12 cellular contexts compared by ENCODE assay signal in genomic region chr11:3156282-3156660, GRCh38. TPM values are rescaled to one million over a fixed set of nuclear protein-coding genes. Genes with fewer than 3 reads are reported as not detected.
A peak's percentile ranks its signal among the peaks of the same experiment; 100 is the strongest.
DNase-seq lines count a peak whose midpoint lies in the region; ATAC-seq and TF ChIP-seq lines count a peak whose summit lies in the region.
"Had no signal": no experiment of that assay in that cellular context is flagged by ENCODE, and none has a peak within 500 bp of the region (broad histone marks: within the 10 kb centered on the region; RNA-seq: fewer than 3 reads in every experiment).

No MANE protein-coding gene starts in this region.

- CTCF ChIA-PET in BJ (lab: Yijun Ruan, JAX), result interaction anchor here (1.6 kb wide), 2 partner anchors 39 to 65 kb away, joined by 4 to 5 read pairs; no protein-coding TSS in a partner anchor

- DNase-seq in BJ (ENCODE audit: low read depth), result no peak
- DNase-seq in SK-N-DZ (ENCODE audit: low spot score), result peak; percentile 85
- peak; percentile 33 for DNase-seq in left ventricle myocardium superior
- no peak for DNase-seq in trophoblast cell
- no peak for DNase-seq in hippocampal formation (lab: John Stamatoyannopoulos, UW)
- DNase-seq in NCI-H187 treated with DMSO at 0.1 percent for 48 hours (lab: John Stamatoyannopoulos, UW), result no peak
- no peak for DNase-seq in activated naive CD4-positive, alpha-beta T cell treated with anti-CD3 and anti-CD28 coated beads, Interleukin-2, amount 50 U/mL, for 16 hours
- DNase-seq: activated CD4-positive, alpha-beta memory T cell treated with anti-CD3 and anti-CD28 coated beads for 36 hours; AML-193; NCI-H510A had no signal

- no peak overlapping the region for H2BK120ac ChIP-seq in trophoblast cell (ENCODE audit: insufficient read depth, low read length, poor library complexity)

- no peak overlapping the region for H2AK5ac ChIP-seq in trophoblast cell (ENCODE audit: low read length)

- H3K4me1 ChIP-seq in trophoblast cell (ENCODE audit: control insufficient read depth in 1 of 2, insufficient read depth in 2 of 2, low read length in 2 of 2), result peaks cover 54 to 56% of the 10 kb centered on the region in 2 experiments

- H2BK12ac ChIP-seq in trophoblast cell (ENCODE audit: low read length), result peak overlapping the region; percentile 7

- H3K4me3 ChIP-seq in BJ (ENCODE audit: low read depth, low read length) (peak overlapping the region; percentile 20; the same call in 1 of the 2 replicates), trophoblast cell (ENCODE audit: low read depth, low read length) (no peak overlapping the region)

- ATAC-seq in left ventricle myocardium superior, result no peak
- no peak for ATAC-seq in GM19397 (IDR thresholded peaks at IDR 0.05; ENCODE audit: unreplicated experiment)
- ATAC-seq: HCT116 had no signal

- H3K18ac ChIP-seq in trophoblast cell (ENCODE audit: low read length), result peak overlapping the region; percentile 10

- no peak overlapping the region for H3K14ac ChIP-seq in trophoblast cell (ENCODE audit: low read length)

- no peak overlapping the region for H3K23ac ChIP-seq in trophoblast cell (ENCODE audit: low read length)

- peaks cover 4% of the 10 kb centered on the region for H3K36me3 ChIP-seq in BJ (ENCODE audit: control insufficient read depth, insufficient read depth, low read length)
- H3K36me3 ChIP-seq in trophoblast cell (ENCODE audit: control insufficient read depth in 1 of 2, insufficient read depth in 2 of 2, low read length in 2 of 2), result peaks cover 3 to 14% of the 10 kb centered on the region in 2 experiments

- peak overlapping the region; percentile 18 for H4K91ac ChIP-seq in trophoblast cell (ENCODE audit: low read depth, low read length)

- peaks cover 7% of the 10 kb centered on the region for H3K79me1 ChIP-seq in trophoblast cell (ENCODE audit: low read length)

- intact Hi-C loops in left ventricle myocardium superior (cut with micrococcal nuclease), result no loop called here

- H2BK5ac ChIP-seq in trophoblast cell (ENCODE audit: low read depth, low read length, poor library complexity), result peak overlapping the region; percentile 37

- H3K9ac ChIP-seq in trophoblast cell (ENCODE audit: low read length), result no peak overlapping the region

- TF ChIP-seq CTCF in BJ (IDR thresholded peaks at IDR 0.05; ENCODE audit: insufficient read depth, low read depth, low read length), result no peak

- no CpG with 5 or more reads among the region's 14 CpGs for WGBS in trophoblast cell (ENCODE audit: extremely low coverage, insufficient coverage, insufficient read length)

- no peak overlapping the region for H3K4ac ChIP-seq in trophoblast cell (ENCODE audit: low read depth, low read length)

- no peak overlapping the region for H4K8ac ChIP-seq in trophoblast cell (ENCODE audit: low read depth, low read length)

- no peaks in the 10 kb centered on the region for H3K27me3 ChIP-seq in BJ (ENCODE audit: control insufficient read depth, insufficient read depth, low read length)
- no peaks in the 10 kb centered on the region for H3K27me3 ChIP-seq in trophoblast cell (ENCODE audit: insufficient read depth, low read length)

- peak overlapping the region; percentile 21 for H3K4me2 ChIP-seq in trophoblast cell (ENCODE audit: low read length)

- H3K27ac ChIP-seq in trophoblast cell (ENCODE audit: low read depth, low read length), result peak overlapping the region; percentile 20

- no peaks in the 10 kb centered on the region for H3K9me3 ChIP-seq in trophoblast cell (ENCODE audit: insufficient read depth, low read depth, low read length)

- H4K12ac ChIP-seq in trophoblast cell (ENCODE audit: low read depth, low read length), result no peak overlapping the region

- peaks cover 12% of the 10 kb centered on the region for H3K79me2 ChIP-seq in trophoblast cell (ENCODE audit: control insufficient read depth, insufficient read depth, low read length, poor library complexity)

- no peak overlapping the region for H2AFZ ChIP-seq in trophoblast cell (ENCODE audit: insufficient read depth, low read length, poor library complexity)

- POLR2A ChIA-PET in BJ (lab: Charles Lee), result no interaction called here

RNA-seq across cellular contexts. Expression of gene OSBPL5, which starts 8.8 kb away (rescaled TPM):
- polyA plus RNA-seq in BJ (2011; rRNA removed), result 10.4 and 20.8 TPM in 2 replicates
- 18.0 and 22.3 TPM in 2 replicates for polyA minus RNA-seq in BJ (2011; rRNA and poly(A)+ RNA removed)
- polyA plus RNA-seq in SK-N-DZ (2014; cell fraction: cytosol; rRNA removed), result 8.8 and 13.4 TPM in 2 replicates
- polyA plus RNA-seq in SK-N-DZ (2014; cell fraction: nucleus; rRNA removed), result 54.1 and 79.0 TPM in 2 replicates
- 15.9 TPM for total RNA-seq in left ventricle myocardium superior
- 12.2 and 12.3 TPM in 2 replicates for polyA plus RNA-seq in trophoblast cell (2013)

Comparison
In these comparisons a context has a peak if more than half of its experiments do, and no peak if none do; other contexts are left out.
1. DNase-seq: peak in SK-N-DZ (single experiment) and left ventricle myocardium superior (single experiment); none in BJ (single experiment), trophoblast cell (0 of 2), hippocampal formation (0 of 2), NCI-H187 treated with DMSO at 0.1 percent for 48 hours (single experiment) and activated naive CD4-positive, alpha-beta T cell treated with anti-CD3 and anti-CD28 coated beads, Interleukin-2, amount 50 U/mL, for 16 hours (single experiment).